ENCODE assay signal across 8 cellular contexts in genomic region chr14:54440454-54440853, GRCh38. TPM values are rescaled to one million over a fixed set of nuclear protein-coding genes. Genes with fewer than 3 reads are reported as not detected.
DNase-seq lines count a peak whose midpoint lies in the region; ATAC-seq lines count a peak whose summit lies in the region.

No MANE protein-coding gene starts in this region.

- peaks cover 4% of the 10 kb centered on the region for H3K27me3 Mint-ChIP-seq in activated CD8-positive, alpha-beta T cell treated with anti-CD3 and anti-CD28 coated beads, Interleukin-2, amount 10 ng/mL, durations not matched to agents 7 days and 5 days (ENCODE audit: low read depth)
- no peaks in the 10 kb centered on the region for H3K27me3 Mint-ChIP-seq in stimulated activated naive B cell treated with anti-CD40 and anti-IgM and Interleukin-4, amounts not matched to agents 10 μg/mL and 1 μg/mL and 100 μg/mL, for 72 hours

- H3K9me3 ChIP-seq in iPS-15b (ENCODE audit: control insufficient read depth, insufficient read depth, low read length), result no peaks in the 10 kb centered on the region

- CTCF ChIA-PET in activated CD8-positive, alpha-beta T cell treated with anti-CD3 and anti-CD28 coated beads, Interleukin-2, amount 10 ng/mL, durations not matched to agents 7 days and 5 days (lab: Charles Lee), result interaction anchor here (1.2 to 2.0 kb wide), 4 partner anchors 44 to 460 kb away, joined by 3 to 5 read pairs (median 3); partner anchors contain the start of genes CDKN3 and GMFB

- no peak for ATAC-seq in activated CD8-positive, alpha-beta T cell treated with anti-CD3 and anti-CD28 coated beads, Interleukin-2, amount 10 ng/mL, durations not matched to agents 7 days and 5 days
- no peak for ATAC-seq in stimulated activated naive B cell treated with anti-CD40 and anti-IgM and Interleukin-4, amounts not matched to agents 10 μg/mL and 1 μg/mL and 100 μg/mL, for 72 hours (replicated peaks)
- no peak for ATAC-seq in HG03378 (IDR thresholded peaks at IDR 0.05; ENCODE audit: unreplicated experiment)
- ATAC-seq in GM18861 (IDR thresholded peaks at IDR 0.05; ENCODE audit: unreplicated experiment), result no peak

- H3K4me1 ChIP-seq in iPS-15b (ENCODE audit: control insufficient read depth, insufficient read depth, low read length), result peaks cover 14% of the 10 kb centered on the region

- H3K4me3 Mint-ChIP-seq in activated CD8-positive, alpha-beta T cell treated with anti-CD3 and anti-CD28 coated beads, Interleukin-2, amount 10 ng/mL, durations not matched to agents 7 days and 5 days, result peak overlapping the region; percentile 82
- H3K4me3 Mint-ChIP-seq in stimulated activated naive B cell treated with anti-CD40 and anti-IgM and Interleukin-4, amounts not matched to agents 10 μg/mL and 1 μg/mL and 100 μg/mL, for 72 hours, result peak overlapping the region; percentile 89

- peak overlapping the region; percentile 62 for H3K4me3 ChIP-seq in iPS-15b (ENCODE audit: low read depth, low read length)

- H3K36me3 Mint-ChIP-seq in activated CD8-positive, alpha-beta T cell treated with anti-CD3 and anti-CD28 coated beads, Interleukin-2, amount 10 ng/mL, durations not matched to agents 7 days and 5 days (ENCODE audit: low read depth), result peaks cover 24% of the 10 kb centered on the region
- H3K36me3 Mint-ChIP-seq in stimulated activated naive B cell treated with anti-CD40 and anti-IgM and Interleukin-4, amounts not matched to agents 10 μg/mL and 1 μg/mL and 100 μg/mL, for 72 hours, result peaks cover 12 to 14% of the 10 kb centered on the region in 2 donors

- H3K27me3 ChIP-seq in iPS-15b (ENCODE audit: control insufficient read depth, insufficient read depth, low read length), result no peaks in the 10 kb centered on the region

- no peaks in the 10 kb centered on the region for H3K36me3 ChIP-seq in iPS-15b (ENCODE audit: control insufficient read depth, insufficient read depth, low read length)

- POLR2A ChIA-PET in activated CD8-positive, alpha-beta T cell treated with anti-CD3 and anti-CD28 coated beads, Interleukin-2, amount 10 ng/mL, durations not matched to agents 7 days and 5 days (lab: Charles Lee), result interaction anchor here (0.7 to 2.5 kb wide), 2 partner anchors 43 to 52 kb away, joined by 4 to 11 read pairs; partner anchors contain the start of gene CDKN3

- H3K4me1 Mint-ChIP-seq in activated CD8-positive, alpha-beta T cell treated with anti-CD3 and anti-CD28 coated beads, Interleukin-2, amount 10 ng/mL, durations not matched to agents 7 days and 5 days (ENCODE audit: low read depth), result peaks cover 46% of the 10 kb centered on the region
- H3K4me1 Mint-ChIP-seq in stimulated activated naive B cell treated with anti-CD40 and anti-IgM and Interleukin-4, amounts not matched to agents 10 μg/mL and 1 μg/mL and 100 μg/mL, for 72 hours, result peaks cover 21 to 56% of the 10 kb centered on the region in 2 donors

- peak; percentile 47 for DNase-seq in NCI-H526 treated with DMSO at 0.1 percent for 48 hours (lab: John Stamatoyannopoulos, UW)
- DNase-seq in NCI-H526 (lab: John Stamatoyannopoulos, UW), result no peak
- DNase-seq in activated CD8-positive, alpha-beta T cell treated with anti-CD3 and anti-CD28 coated beads, Interleukin-2, amount 10 ng/mL, durations not matched to agents 7 days and 5 days, result no peak
- DNase-seq in stimulated activated naive B cell treated with anti-CD40 and anti-IgM and Interleukin-4, amounts not matched to agents 10 μg/mL and 1 μg/mL and 100 μg/mL, for 72 hours, result no peak
- DNase-seq in amygdala (lab: John Stamatoyannopoulos, UW), result no peak

- peak overlapping the region; percentile 76 for H3K9ac ChIP-seq in iPS-15b (ENCODE audit: low read depth, low read length)

- H3K9me3 Mint-ChIP-seq in activated CD8-positive, alpha-beta T cell treated with anti-CD3 and anti-CD28 coated beads, Interleukin-2, amount 10 ng/mL, durations not matched to agents 7 days and 5 days (ENCODE audit: insufficient read depth), result no peaks in the 10 kb centered on the region
- H3K9me3 Mint-ChIP-seq in stimulated activated naive B cell treated with anti-CD40 and anti-IgM and Interleukin-4, amounts not matched to agents 10 μg/mL and 1 μg/mL and 100 μg/mL, for 72 hours, result no peaks in the 10 kb centered on the region

- peak overlapping the region; percentile 88 for H3K27ac Mint-ChIP-seq in activated CD8-positive, alpha-beta T cell treated with anti-CD3 and anti-CD28 coated beads, Interleukin-2, amount 10 ng/mL, durations not matched to agents 7 days and 5 days
- H3K27ac Mint-ChIP-seq in stimulated activated naive B cell treated with anti-CD40 and anti-IgM and Interleukin-4, amounts not matched to agents 10 μg/mL and 1 μg/mL and 100 μg/mL, for 72 hours, result peak overlapping the region; percentile 78

RNA-seq across cellular contexts. Expression of gene CNIH1, which starts 0.7 kb away (rescaled TPM):
- 10 to 100 TPM; 60.5 to 65.1 TPM for total RNA-seq in activated CD8-positive, alpha-beta T cell treated with anti-CD3 and anti-CD28 coated beads, Interleukin-2, amount 10 ng/mL, durations not matched to agents 7 days and 5 days

RNA-seq across cellular contexts. Expression of gene CDKN3, which starts 43.6 kb away (rescaled TPM):
- total RNA-seq in activated CD8-positive, alpha-beta T cell treated with anti-CD3 and anti-CD28 coated beads, Interleukin-2, amount 10 ng/mL, durations not matched to agents 7 days and 5 days, result 100 to 1,000 TPM; 116 to 123 TPM

RNA-seq across cellular contexts. Expression of gene GMFB, which starts 48.3 kb away (rescaled TPM):
- total RNA-seq in activated CD8-positive, alpha-beta T cell treated with anti-CD3 and anti-CD28 coated beads, Interleukin-2, amount 10 ng/mL, durations not matched to agents 7 days and 5 days, result 10 to 100 TPM; 28.1 to 34.1 TPM
